Comparison of ENCODE assay signal across 8 cellular contexts in genomic region chr13:74062933-74063332, GRCh38.
DNase-seq lines count a peak whose midpoint lies in the region; ATAC-seq and TF ChIP-seq lines count a peak whose summit lies in the region.

No MANE protein-coding gene starts in this region.

- no peaks in the 10 kb centered on the region for H3K9me3 ChIP-seq in Peyer's patch

- peak; percentile 82 for ATAC-seq in GM18511 (IDR thresholded peaks at IDR 0.05; ENCODE audit: unreplicated experiment)
- peak; percentile 81 for ATAC-seq in HG02678 (IDR thresholded peaks at IDR 0.05; ENCODE audit: unreplicated experiment)
- peak; percentile 26 for ATAC-seq in effector memory CD8-positive, alpha-beta T cell (replicated peaks)

- peaks cover 50 to 68% of the 10 kb centered on the region in 2 donors for H3K4me1 Mint-ChIP-seq in effector memory CD8-positive, alpha-beta T cell (ENCODE audit: low read depth in 2 of 2)

- peaks cover 4% of the 10 kb centered on the region for H3K36me3 Mint-ChIP-seq in effector memory CD8-positive, alpha-beta T cell (ENCODE audit: insufficient read depth)

- no peak for TF ChIP-seq POLR2A in Peyer's patch (IDR thresholded peaks at IDR 0.05)

- H3K36me3 ChIP-seq in Peyer's patch, result no peaks in the 10 kb centered on the region

- peak overlapping the region in 2 of 4 donors; percentile 2 to 18 for H3K4me3 ChIP-seq in Peyer's patch

- peak overlapping the region; percentile 81 to 82 for H3K27ac Mint-ChIP-seq in effector memory CD8-positive, alpha-beta T cell

- peak overlapping the region; percentile 58 to 70 (median 62) for H3K27ac ChIP-seq in Peyer's patch

- no peak for TF ChIP-seq CTCF in Peyer's patch (IDR thresholded peaks at IDR 0.05)

- peak in 2 of 3 donors; percentile 43 to 59 for DNase-seq in Peyer's patch
- DNase-seq in effector memory CD8-positive, alpha-beta T cell, result peak in 2 of 3 experiments; percentile 10 to 20
- peak; percentile 36 for DNase-seq in occipital lobe (lab: John Stamatoyannopoulos, UW)
- DNase-seq in epidermal melanocyte (ENCODE audit: insufficient read length, low spot score), result no peak
- no peak for DNase-seq in dedifferentiated amniotic fluid mesenchymal stem cell (ENCODE audit: extremely low spot score)
- DNase-seq in NCI-H1417 treated with DMSO at 0.1 percent for 48 hours (lab: John Stamatoyannopoulos, UW), result no peak

- H3K9me3 Mint-ChIP-seq in effector memory CD8-positive, alpha-beta T cell, result no peaks in the 10 kb centered on the region

- H3K27me3 Mint-ChIP-seq in effector memory CD8-positive, alpha-beta T cell, result no peaks in the 10 kb centered on the region

- no peaks in the 10 kb centered on the region for H3K27me3 ChIP-seq in Peyer's patch

- peaks cover 0 to 22% (median 11%) of the 10 kb centered on the region in 4 donors for H3K4me1 ChIP-seq in Peyer's patch

- peak overlapping the region; percentile 84 to 91 for H3K4me3 Mint-ChIP-seq in effector memory CD8-positive, alpha-beta T cell

Comparison
In these comparisons a context has a peak if more than half of its experiments do, and no peak if none do; other contexts are left out.
1. ATAC-seq: peak in every context shown above with its lines; median percentile 82 in GM18511; 81 in HG02678; 26 in effector memory CD8-positive, alpha-beta T cell.
2. DNase-seq: peak in Peyer's patch (2 of 3), effector memory CD8-positive, alpha-beta T cell (2 of 3) and occipital lobe (single experiment); none in epidermal melanocyte (single experiment), dedifferentiated amniotic fluid mesenchymal stem cell (single experiment) and NCI-H1417 treated with DMSO at 0.1 percent for 48 hours (single experiment).